In the genomic region with DNA sequence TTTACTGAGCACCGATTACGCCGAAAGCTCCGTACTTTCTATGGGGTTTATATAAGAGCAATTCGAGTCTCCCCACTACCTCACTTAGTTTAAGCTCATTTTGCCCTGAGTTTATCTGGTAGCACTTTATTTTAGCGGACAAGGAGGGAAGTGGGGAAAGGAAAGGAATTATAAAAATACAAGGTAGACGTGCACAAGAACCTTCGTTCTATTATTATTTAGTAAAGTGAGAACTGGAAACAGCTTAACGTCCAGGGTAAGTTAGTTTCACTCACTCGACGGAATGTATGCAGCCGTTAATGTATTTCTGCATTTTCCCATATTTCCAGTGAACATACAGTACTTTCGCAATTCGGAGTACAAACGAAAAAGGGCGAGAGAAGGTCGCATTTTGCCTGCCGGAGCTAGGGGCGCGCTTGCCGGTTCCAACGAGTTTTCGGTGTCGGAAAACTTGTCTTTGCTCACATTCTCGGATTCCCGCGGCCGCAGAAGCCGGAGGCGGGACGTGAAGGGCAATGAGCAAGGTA, we compare ENCODE assay signal across 1 cellular context.
TF ChIP-seq lines count a peak whose summit lies in the region.

No MANE protein-coding gene starts in this region.

TF ChIP-seq in SK-N-SH treated with all-trans-retinoic acid at 6 μM for 48 hours, 23 proteins besides CTCF, POLR2A, EP300 and RAD21 (continued from another document):
- no peak for TF ChIP-seq TOX (CRISPR knock-in tag; IDR thresholded peaks at IDR 0.05; ENCODE audit: borderline replicate concordance)
- no peak for TF ChIP-seq GLIS3 (CRISPR knock-in tag; IDR thresholded peaks at IDR 0.05)
